In genomic region chr2:88599527-88599926, GRCh38 we compare ENCODE assay signal across 11 cellular contexts. TPM values are rescaled to one million over a fixed set of nuclear protein-coding genes. Genes with fewer than 3 reads are reported as not detected.
DNase-seq lines count a peak whose midpoint lies in the region; ATAC-seq and TF ChIP-seq lines count a peak whose summit lies in the region.
"Had no signal": no experiment of that assay in that cellular context is flagged by ENCODE, and none has a peak within 500 bp of the region (broad histone marks: within the 10 kb centered on the region; RNA-seq: fewer than 3 reads in every experiment).

No MANE protein-coding gene starts in this region.

- H3K36me3 Mint-ChIP-seq in nephron progenitor cell (ENCODE audit: low read depth) = peaks cover 8% of the 10 kb centered on the region

- H3K27ac Mint-ChIP-seq in nephron progenitor cell = no peak overlapping the region

- H3K4me3 Mint-ChIP-seq in nephron progenitor cell = no peak overlapping the region
- H3K4me3 Mint-ChIP-seq: activated naive CD8-positive, alpha-beta T cell had no signal

- H3K9me3 Mint-ChIP-seq in nephron progenitor cell = no peaks in the 10 kb centered on the region

- H3K27ac ChIP-seq in 22Rv1 (peak overlapping the region; percentile 48), RWPE2 (ENCODE audit: poor library complexity, severe bottlenecking) (peak overlapping the region; percentile 57), iPS-20b (ENCODE audit: low read length) (no peak overlapping the region), foreskin keratinocyte (no peak overlapping the region)
- H3K27ac ChIP-seq: SK-N-MC had no signal

- H3K36me3 ChIP-seq in RWPE2 (ENCODE audit: low read depth) = peaks cover 4% of the 10 kb centered on the region
- H3K36me3 ChIP-seq in iPS-20b (ENCODE audit: insufficient read depth, low read depth, low read length) = peaks cover 4% of the 10 kb centered on the region; the same call in 1 of the 2 replicates

- H3K4me1 ChIP-seq in RWPE2 (ENCODE audit: insufficient read depth, poor library complexity, severe bottlenecking) (peaks cover 23% of the 10 kb centered on the region), iPS-20b (ENCODE audit: insufficient read depth, low read length) (peaks cover 37% of the 10 kb centered on the region), foreskin keratinocyte (peaks cover 22% of the 10 kb centered on the region)

- peaks cover 33% of the 10 kb centered on the region for H3K4me1 Mint-ChIP-seq in nephron progenitor cell

- no peak for TF ChIP-seq CTCF in 22Rv1 (IDR thresholded peaks at IDR 0.05)
- no peak for TF ChIP-seq CTCF in RWPE2 (IDR thresholded peaks at IDR 0.05; ENCODE audit: poor library complexity, severe bottlenecking)
- TF ChIP-seq CTCF in foreskin keratinocyte (conservative IDR thresholded peaks at IDR 0.05) = no peak
- TF ChIP-seq CTCF in nephron progenitor cell (IDR thresholded peaks at IDR 0.05) = no peak

- H3K9me3 ChIP-seq in RWPE2 (ENCODE audit: severe bottlenecking) (no peaks in the 10 kb centered on the region), iPS-20b (ENCODE audit: insufficient read depth, low read depth, low read length) (no peaks in the 10 kb centered on the region)

- no peak overlapping the region for H3K4me3 ChIP-seq in RWPE2 (ENCODE audit: severe bottlenecking)
- peak overlapping the region; percentile 12; the same call in 1 of the 2 replicates for H3K4me3 ChIP-seq in iPS-20b (ENCODE audit: low read length)
- H3K4me3 ChIP-seq: SK-N-MC had no signal

- H3K27me3 ChIP-seq in RWPE2 (ENCODE audit: insufficient read depth, poor library complexity, severe bottlenecking) = no peaks in the 10 kb centered on the region
- no peaks in the 10 kb centered on the region for H3K27me3 ChIP-seq in iPS-20b (ENCODE audit: insufficient read depth, low read length)
- no peaks in the 10 kb centered on the region for H3K27me3 ChIP-seq in foreskin keratinocyte

- DNase-seq in RWPE2 (ENCODE audit: low spot score) (no peak), NCI-H524 (lab: John Stamatoyannopoulos, UW) (no peak), foreskin keratinocyte (no peak), nephron progenitor cell (no peak)
- DNase-seq: DND-41 had no signal

- no peaks in the 10 kb centered on the region for H3K27me3 Mint-ChIP-seq in nephron progenitor cell (ENCODE audit: low read depth, poor library complexity)
- H3K27me3 Mint-ChIP-seq: activated naive CD8-positive, alpha-beta T cell had no signal

- ATAC-seq in GM19035 (IDR thresholded peaks at IDR 0.05; ENCODE audit: unreplicated experiment) (peak; percentile 2), RWPE2 (ENCODE audit: low read depth) (no peak), foreskin keratinocyte (no peak), HG02588 (IDR thresholded peaks at IDR 0.05; ENCODE audit: unreplicated experiment) (no peak)

- H3K9ac ChIP-seq in iPS-20b (ENCODE audit: low read depth, low read length) = peak overlapping the region; percentile 70; the same call in 1 of the 2 replicates

RNA-seq across cellular contexts. Expression of gene EIF2AK3, which starts 27.7 kb away (rescaled TPM):
- 16.6 and 17.8 TPM in 2 replicates for total RNA-seq in foreskin keratinocyte
- polyA plus RNA-seq in foreskin keratinocyte = 3.4 and 3.9 TPM in 2 replicates

Comparison
In these comparisons a context has a peak if more than half of its experiments do, and no peak if none do; other contexts are left out.
1. H3K27ac ChIP-seq: peak in 22Rv1 (single experiment) and RWPE2 (single experiment); none in iPS-20b (single experiment) and foreskin keratinocyte (single experiment).